8 cellular contexts compared by ENCODE assay signal in genomic region chr15:101652098-101652782, GRCh38. TPM values are rescaled to one million over a fixed set of nuclear protein-coding genes. Genes with fewer than 3 reads are reported as not detected.
A peak's percentile ranks its signal among the peaks of the same experiment; 100 is the strongest.
DNase-seq lines count a peak whose midpoint lies in the region; ATAC-seq and TF ChIP-seq lines count a peak whose summit lies in the region.

TM2D3 (minus strand) TSS chr15:101652381; CDS start chr15:101652361, 20 bp downstream.

- H3K27ac ChIP-seq in H9 (ENCODE audit: insufficient read length, low read depth, low read length), result no peak within 1 kb of the TSS
- peak within 1 kb of the TSS; percentile 68 for H3K27ac ChIP-seq in foreskin keratinocyte
- H3K27ac ChIP-seq in neuronal stem cell (replicated peaks; ENCODE audit: low read length), result peak within 1 kb of the TSS; percentile 89

- H3K23me2 ChIP-seq in H9 (ENCODE audit: insufficient read length, low read depth, low read length, poor library complexity, severe bottlenecking), result peaks cover 3% of the 10 kb centered on the region

- no peaks in the 10 kb centered on the region for H3K27me3 ChIP-seq in H9 (ENCODE audit: insufficient read depth, low read length)
- no peaks in the 10 kb centered on the region for H3K27me3 ChIP-seq in foreskin keratinocyte
- H3K27me3 ChIP-seq in neuronal stem cell (ENCODE audit: control insufficient read depth in 3 of 3, insufficient read depth in 3 of 3, low read depth in 1 of 3, low read length in 3 of 3), result no peaks in the 10 kb centered on the region

- H4K5ac ChIP-seq in H9 (ENCODE audit: insufficient read length, low read depth, low read length), result no peak within 1 kb of the TSS

- H3K14ac ChIP-seq in H9 (ENCODE audit: insufficient read depth, low read length) (peak within 1 kb of the TSS; percentile 87), neuronal stem cell (ENCODE audit: low read length) (peak within 1 kb of the TSS; percentile 97)

- H2AFZ ChIP-seq in H9 (ENCODE audit: low read length) (peak within 1 kb of the TSS; percentile 11), neuronal stem cell (ENCODE audit: low read length) (peak within 1 kb of the TSS; percentile 96)

- peaks cover 9 to 30% (median 17%) of the 10 kb centered on the region in 3 experiments; a peak in 6 of 7 replicates for H3K36me3 Mint-ChIP-seq in H9 (ENCODE audit: insufficient read depth in 1 of 3, low read depth in 3 of 3)

- peak within 1 kb of the TSS; percentile 74 for H3K9ac ChIP-seq in H9 (ENCODE audit: extremely low read depth, insufficient read length, low read length)
- H3K9ac ChIP-seq in neuronal stem cell (ENCODE audit: low read depth, low read length, poor library complexity), result peak within 1 kb of the TSS; percentile 97

- no peak within 1 kb of the TSS for H2BK120ac ChIP-seq in H9 (ENCODE audit: low read depth, low read length, poor library complexity, severe bottlenecking)
- H2BK120ac ChIP-seq in neuronal stem cell (ENCODE audit: low read depth, low read length), result no peak within 1 kb of the TSS

- H3K79me1 ChIP-seq in H9 (ENCODE audit: insufficient read depth, low read depth, low read length, poor library complexity, severe bottlenecking) (no peaks in the 10 kb centered on the region), neuronal stem cell (ENCODE audit: low read depth, low read length) (peaks cover 7% of the 10 kb centered on the region)

- H3K4me2 ChIP-seq in H9 (ENCODE audit: insufficient read depth, insufficient read length, low read length) (peak within 1 kb of the TSS; percentile 71), neuronal stem cell (ENCODE audit: insufficient read depth, low read length, poor library complexity, severe bottlenecking) (peak within 1 kb of the TSS; percentile 86)

- peaks cover 2 to 7% of the 10 kb centered on the region in 2 experiments; a peak in 3 of 5 replicates for H3K9me3 Mint-ChIP-seq in H9

- H3K9me3 ChIP-seq in H9 (ENCODE audit: control insufficient read depth, low read depth, low read length) (no peaks in the 10 kb centered on the region), neuronal stem cell (replicated peaks in 1 of 2; ENCODE audit: control insufficient read depth in 2 of 2, insufficient read depth in 1 of 2, low read depth in 1 of 2, low read length in 2 of 2) (peaks cover 0 to 1% of the 10 kb centered on the region in 2 donors)

- H2AK5ac ChIP-seq in H9 (ENCODE audit: insufficient read length, low read length) (no peak within 1 kb of the TSS), neuronal stem cell (ENCODE audit: low read depth, low read length) (peak within 1 kb of the TSS; percentile 99)

- WGBS in H9 (ENCODE audit: extremely low coverage, insufficient read length, low lambda C conversion rate), result no CpG with 5 or more reads among the region's 75 CpGs
- WGBS in neuronal stem cell (ENCODE audit: extremely low coverage in 2 of 2, insufficient read length in 2 of 2, insufficient replicate concordance in 1 of 2), 2 donors, result no CpG with 5 or more reads among the region's 75 CpGs

- H2BK20ac ChIP-seq in H9 (ENCODE audit: low read depth, low read length, poor library complexity, severe bottlenecking), result no peak within 1 kb of the TSS

- peak within 1 kb of the TSS; percentile 88 for H3K18ac ChIP-seq in H9 (ENCODE audit: insufficient read length, low read depth, low read length)
- H3K18ac ChIP-seq in neuronal stem cell (ENCODE audit: low read length), result peak within 1 kb of the TSS; percentile 100

- ATAC-seq in foreskin keratinocyte, result peak; percentile 95

- peaks cover 3% of the 10 kb centered on the region; the same call in 1 of the 2 replicates for H3K79me2 ChIP-seq in H9 (ENCODE audit: insufficient read depth, low read length)

- H3K27me3 Mint-ChIP-seq in H9 (ENCODE audit: low read depth), result no peaks in the 10 kb centered on the region

- H3K36me3 ChIP-seq in neuronal stem cell (replicated peaks in 1 of 2; ENCODE audit: control insufficient read depth in 2 of 2, insufficient read depth in 2 of 2, low read length in 2 of 2), result peaks cover 7 to 40% of the 10 kb centered on the region in 2 donors

- peak within 1 kb of the TSS in 2 of 3 experiments; percentile 40 to 87; a peak in 3 of 7 replicates for H3K27ac Mint-ChIP-seq in H9

- H3K4me3 Mint-ChIP-seq in H9, result peak within 1 kb of the TSS; percentile 91 to 94

- peak; percentile 85 for TF ChIP-seq CTCF in H9 (conservative IDR thresholded peaks at IDR 0.05)
- peak; percentile 96 for TF ChIP-seq CTCF in foreskin keratinocyte (conservative IDR thresholded peaks at IDR 0.05)
- no peak for TF ChIP-seq CTCF in subcutaneous adipose tissue (IDR thresholded peaks at IDR 0.05; ENCODE audit: low read depth)

- H3K56ac ChIP-seq in H9 (ENCODE audit: insufficient read length, low read depth, low read length), result no peak within 1 kb of the TSS

- H4K8ac ChIP-seq in H9 (replicated peaks; ENCODE audit: insufficient read length, low read depth, low read length) (no peak within 1 kb of the TSS), neuronal stem cell (ENCODE audit: low read depth, low read length) (peak within 1 kb of the TSS; percentile 72)

- H3K23ac ChIP-seq in H9 (ENCODE audit: insufficient read length, low read depth, low read length) (no peak within 1 kb of the TSS), neuronal stem cell (ENCODE audit: low read depth, low read length, poor library complexity) (peak within 1 kb of the TSS; percentile 89)

- DNase-seq in GDM1 (lab: John Stamatoyannopoulos, UW) (peak; percentile 91), H9 (peak; percentile 90), M059J (ENCODE audit: low read depth) (peak; percentile 89), SIG-M5 (lab: John Stamatoyannopoulos, UW) (peak; percentile 60), activated gamma-delta T cell treated with Interleukin-2 at 50 U/mL for 16 hours (peak; percentile 95), foreskin keratinocyte (peak; percentile 63 to 75), neuronal stem cell (ENCODE audit: low spot score) (peak; percentile 91)

- no peak within 1 kb of the TSS for H3T11ph ChIP-seq in H9 (ENCODE audit: low read length)

- H2BK12ac ChIP-seq in H9 (ENCODE audit: insufficient read length, low read depth, low read length) (no peak within 1 kb of the TSS), neuronal stem cell (ENCODE audit: low read length) (peak within 1 kb of the TSS; percentile 53)

- no peaks in the 10 kb centered on the region for H4K20me1 ChIP-seq in H9 (ENCODE audit: control insufficient read depth, insufficient read depth, insufficient read length)

- peaks cover 7 to 9% of the 10 kb centered on the region in 2 experiments for H3K4me1 Mint-ChIP-seq in H9

- H3K4ac ChIP-seq in H9 (ENCODE audit: low read depth, low read length) (no peak within 1 kb of the TSS), neuronal stem cell (ENCODE audit: low read length) (peak within 1 kb of the TSS; percentile 37)

- no peak within 1 kb of the TSS for H2BK15ac ChIP-seq in H9 (ENCODE audit: low read depth, low read length)
- H2BK15ac ChIP-seq in neuronal stem cell (ENCODE audit: low read length), result peak within 1 kb of the TSS; percentile 91

- H3K4me1 ChIP-seq in H9 (ENCODE audit: insufficient read depth, low read length), result no peaks in the 10 kb centered on the region
- H3K4me1 ChIP-seq in foreskin keratinocyte, result peaks cover 7% of the 10 kb centered on the region
- peaks cover 3 to 10% of the 10 kb centered on the region in 2 donors for H3K4me1 ChIP-seq in neuronal stem cell (ENCODE audit: control insufficient read depth in 2 of 2, insufficient read depth in 1 of 2, low read depth in 1 of 2, low read length in 2 of 2)

- H4K91ac ChIP-seq in H9 (ENCODE audit: insufficient read length, low read depth, low read length), result no peak within 1 kb of the TSS
- no peak within 1 kb of the TSS for H4K91ac ChIP-seq in neuronal stem cell (ENCODE audit: low read depth, low read length, poor library complexity)

- peak within 1 kb of the TSS; percentile 93 to 100 for H3K4me3 ChIP-seq in neuronal stem cell (ENCODE audit: low read length in 2 of 2)

- H2BK5ac ChIP-seq in H9 (ENCODE audit: insufficient read length, low read length), result no peak within 1 kb of the TSS
- peak within 1 kb of the TSS; percentile 94 for H2BK5ac ChIP-seq in neuronal stem cell (ENCODE audit: low read length)

RNA-seq across cellular contexts. Expression of gene TM2D3, which starts in this region (rescaled TPM):
- total RNA-seq in H9 (2021), result 30.5 and 34.9 TPM in 2 replicates
- total RNA-seq in M059J (2014; rRNA removed; shearing (Covaris generic)), result 30.4 and 34.2 TPM in 2 replicates
- total RNA-seq in foreskin keratinocyte, result 36.4 and 39.5 TPM in 2 replicates
- polyA plus RNA-seq in foreskin keratinocyte, result 36.8 and 37.5 TPM in 2 replicates
- 31.2 TPM for polyA plus RNA-seq in neuronal stem cell (2013, experiment 1 of 2)
- polyA plus RNA-seq in neuronal stem cell (2013, experiment 2 of 2), result 30.8 TPM
- 10 to 100 TPM; 38.4 to 60.7 (median 47.7) TPM for total RNA-seq in subcutaneous adipose tissue
